ENCODE assay signal across 14 cellular contexts in genomic region chr9:138023394-138024124, GRCh38.
DNase-seq lines count a peak whose midpoint lies in the region; ATAC-seq and TF ChIP-seq lines count a peak whose summit lies in the region.
"Had no signal": no experiment of that assay in that cellular context is flagged by ENCODE, and none has a peak within 500 bp of the region (broad histone marks: within the 10 kb centered on the region; RNA-seq: fewer than 3 reads in every experiment).

No MANE protein-coding gene starts in this region.

- DNase-seq in left ventricle myocardium inferior (no peak), left ventricle myocardium superior (no peak), SK-N-MC (ENCODE audit: low read depth, low spot score) (no peak), islet precursor cell (peak; percentile 46), upper lobe of right lung (peak; percentile 52), immature natural killer cell (no peak)
- DNase-seq: activated CD8-positive, alpha-beta memory T cell treated with anti-CD3 and anti-CD28 coated beads, Interleukin-2, amount 10 ng/mL, durations not matched to agents 7 days and 5 days; naive B cell; NCI-H1105; stimulated activated CD4-positive, alpha-beta T cell treated with anti-CD3 and anti-CD28 coated beads, Interleukin-1b, Interleukin-23, amount 100 ng/mL, for 48 hours; stimulated activated naive CD8-positive, alpha-beta T cell treated with anti-CD3 and anti-CD28 coated beads, Interleukin-15, amount 100 ng/mL, for 72 hours had no signal

- H3K9me3 ChIP-seq in left ventricle myocardium inferior (replicated peaks) (no peaks in the 10 kb centered on the region), SK-N-MC (ENCODE audit: low read depth, low read length) (no peaks in the 10 kb centered on the region), upper lobe of right lung (no peaks in the 10 kb centered on the region)

- peaks cover 14% of the 10 kb centered on the region for H3K4me1 ChIP-seq in left ventricle myocardium inferior
- peaks cover 4% of the 10 kb centered on the region for H3K4me1 ChIP-seq in upper lobe of right lung

- ATAC-seq in left ventricle myocardium superior (no peak), upper lobe of right lung (no peak), HG03025 (IDR thresholded peaks at IDR 0.05; ENCODE audit: low FRiP score, unreplicated experiment) (no peak), HG03469 (IDR thresholded peaks at IDR 0.05; ENCODE audit: unreplicated experiment) (no peak)
- ATAC-seq: activated CD8-positive, alpha-beta memory T cell treated with anti-CD3 and anti-CD28 coated beads, Interleukin-2, amount 10 ng/mL, durations not matched to agents 7 days and 5 days had no signal

- H3K36me3 Mint-ChIP-seq in immature natural killer cell = no peaks in the 10 kb centered on the region
- H3K36me3 Mint-ChIP-seq: activated CD8-positive, alpha-beta memory T cell treated with anti-CD3 and anti-CD28 coated beads, Interleukin-2, amount 10 ng/mL, durations not matched to agents 7 days and 5 days; naive B cell had no signal

- H3K9ac ChIP-seq in SK-N-MC (ENCODE audit: insufficient read length) = peak overlapping the region; percentile 66

- intact Hi-C loops in left ventricle myocardium inferior (cut with micrococcal nuclease) = no loop called here
- intact Hi-C loops in left ventricle myocardium superior (cut with micrococcal nuclease) = no loop called here
- intact Hi-C loops in upper lobe of right lung (cut with DNase I) = no loop called here

- TF ChIP-seq CTCF in left ventricle myocardium inferior (IDR thresholded peaks at IDR 0.05; ENCODE audit: borderline replicate concordance) (no peak), upper lobe of right lung (IDR thresholded peaks at IDR 0.05) (no peak)

- no peak overlapping the region for H3K4me3 Mint-ChIP-seq in immature natural killer cell
- H3K4me3 Mint-ChIP-seq: activated CD8-positive, alpha-beta memory T cell treated with anti-CD3 and anti-CD28 coated beads, Interleukin-2, amount 10 ng/mL, durations not matched to agents 7 days and 5 days; T-helper 2 cell treated with Interferon-gamma antibody and Interleukin-4, amounts not matched to agents 5 μg/mL and 100 μg/mL, for 36 hours had no signal

- no peaks in the 10 kb centered on the region for H3K36me3 ChIP-seq in left ventricle myocardium inferior
- no peaks in the 10 kb centered on the region for H3K36me3 ChIP-seq in SK-N-MC (ENCODE audit: insufficient read depth, low read length)
- H3K36me3 ChIP-seq in upper lobe of right lung = no peaks in the 10 kb centered on the region

- H3K27ac ChIP-seq in left ventricle myocardium inferior (replicated peaks) (no peak overlapping the region), SK-N-MC (no peak overlapping the region), upper lobe of right lung (no peak overlapping the region)

- H3K27me3 ChIP-seq in left ventricle myocardium inferior (ENCODE audit: low read depth) (peaks cover 75% of the 10 kb centered on the region), upper lobe of right lung (peaks cover 39% of the 10 kb centered on the region)

- no peaks in the 10 kb centered on the region for H3K9me3 Mint-ChIP-seq in immature natural killer cell
- H3K9me3 Mint-ChIP-seq: stimulated activated naive CD8-positive, alpha-beta T cell treated with anti-CD3 and anti-CD28 coated beads, Interleukin-15, amount 100 ng/mL, for 72 hours; T-helper 2 cell treated with Interferon-gamma antibody and Interleukin-4, amounts not matched to agents 5 μg/mL and 100 μg/mL, for 36 hours had no signal

- no peak overlapping the region for H3K27ac Mint-ChIP-seq in immature natural killer cell
- H3K27ac Mint-ChIP-seq: activated CD8-positive, alpha-beta memory T cell treated with anti-CD3 and anti-CD28 coated beads, Interleukin-2, amount 10 ng/mL, durations not matched to agents 7 days and 5 days; naive B cell; T-helper 2 cell treated with Interferon-gamma antibody and Interleukin-4, amounts not matched to agents 5 μg/mL and 100 μg/mL, for 36 hours had no signal

- H3K27me3 Mint-ChIP-seq in immature natural killer cell (ENCODE audit: low read depth in 3 of 3) = peaks cover 2 to 13% (median 9%) of the 10 kb centered on the region in 3 donors

- H3K4me3 ChIP-seq in left ventricle myocardium inferior (peak overlapping the region; percentile 53), SK-N-MC (peak overlapping the region; percentile 77), upper lobe of right lung (no peak overlapping the region)

- no peaks in the 10 kb centered on the region for H3K4me1 Mint-ChIP-seq in immature natural killer cell
- H3K4me1 Mint-ChIP-seq: activated CD8-positive, alpha-beta memory T cell treated with anti-CD3 and anti-CD28 coated beads, Interleukin-2, amount 10 ng/mL, durations not matched to agents 7 days and 5 days had no signal

Comparison
In these comparisons a context has a peak if more than half of its experiments do, and no peak if none do; other contexts are left out.
1. DNase-seq: peak in islet precursor cell (single experiment) and upper lobe of right lung (single experiment); none in left ventricle myocardium inferior (single experiment), left ventricle myocardium superior (single experiment), SK-N-MC (single experiment) and immature natural killer cell (0 of 3).